10 cellular contexts compared by ENCODE assay signal in genomic region chr10:77163670-77164348, GRCh38.
DNase-seq lines count a peak whose midpoint lies in the region; ATAC-seq, FAIRE-seq and TF ChIP-seq lines count a peak whose summit lies in the region.
"Had no signal": no experiment of that assay in that cellular context is flagged by ENCODE, and none has a peak within 500 bp of the region (broad histone marks: within the 10 kb centered on the region; RNA-seq: fewer than 3 reads in every experiment).

No MANE protein-coding gene starts in this region.

- in situ Hi-C loops in gastrocnemius medialis (cut with MboI; ENCODE audit: low sequenced_read_pairs in 4 of 4): loop anchor here in 3 of 4 donors (10.0 to 25.0 kb wide), 4 partner anchors 223 to 551 kb away; no protein-coding TSS in a partner anchor

- H3K36me3 ChIP-seq in RWPE2 (ENCODE audit: low read depth) (no peaks in the 10 kb centered on the region), gastrocnemius medialis (no peaks in the 10 kb centered on the region)

- no peak for TF ChIP-seq POLR2A in GM12892 (IDR thresholded peaks at IDR 0.05; ENCODE audit: low read depth, low read length)
- TF ChIP-seq POLR2A in gastrocnemius medialis (IDR thresholded peaks at IDR 0.05): peak in 1 of 2 donors; percentile 33

- DNase-seq in GM12892 (ENCODE audit: insufficient read length) (no peak), RWPE2 (ENCODE audit: low spot score) (peak; percentile 94), foreskin keratinocyte (peak; percentile 95 to 98), gastrocnemius medialis (peak; percentile 76 to 77), COR-L47 (lab: John Stamatoyannopoulos, UW) (no peak), iPS-NIHi11 (ENCODE audit: low spot score) (no peak)
- DNase-seq: activated CD8-positive, alpha-beta T cell treated with anti-CD3 and anti-CD28 coated beads for 36 hours had no signal

- H3K27ac ChIP-seq in RWPE2 (ENCODE audit: poor library complexity, severe bottlenecking) (no peak overlapping the region), foreskin keratinocyte (peak overlapping the region; percentile 88), gastrocnemius medialis (peak overlapping the region; percentile 4 to 74 (median 46))
- H3K27ac ChIP-seq: KMS-11 had no signal

- peak; percentile 40 for FAIRE-seq in GM12892 (lab: Jason Lieb, UNC)

- peak; percentile 84 for ATAC-seq in RWPE2 (ENCODE audit: low read depth)
- ATAC-seq in foreskin keratinocyte: peak; percentile 85
- ATAC-seq in gastrocnemius medialis: peak; percentile 92 to 95
- no peak for ATAC-seq in GM19023 (IDR thresholded peaks at IDR 0.05; ENCODE audit: unreplicated experiment)
- no peak for ATAC-seq in GM21737 (IDR thresholded peaks at IDR 0.05; ENCODE audit: unreplicated experiment)
- ATAC-seq: activated CD8-positive, alpha-beta T cell treated with anti-CD3 and anti-CD28 coated beads for 36 hours had no signal

- intact Hi-C loops in gastrocnemius medialis (cut with DNase I; ENCODE audit: low total_unique reads): loop anchor here (2.0 to 10.0 kb wide), 2 partner anchors 211 to 479 kb away; no protein-coding TSS in a partner anchor

- H3K9me3 ChIP-seq in RWPE2 (ENCODE audit: severe bottlenecking) (no peaks in the 10 kb centered on the region), gastrocnemius medialis (no peaks in the 10 kb centered on the region)

- no peak for TF ChIP-seq CTCF in RWPE2 (IDR thresholded peaks at IDR 0.05; ENCODE audit: poor library complexity, severe bottlenecking)
- no peak for TF ChIP-seq CTCF in foreskin keratinocyte (conservative IDR thresholded peaks at IDR 0.05)
- TF ChIP-seq CTCF in gastrocnemius medialis (IDR thresholded peaks at IDR 0.05 in 4 of 5, conservative IDR thresholded peaks at IDR 0.05 in 1 of 5): no peak

- H3K4me3 ChIP-seq in RWPE2 (ENCODE audit: severe bottlenecking) (no peak overlapping the region), gastrocnemius medialis (no peak overlapping the region)

- no peaks in the 10 kb centered on the region for H3K27me3 ChIP-seq in RWPE2 (ENCODE audit: insufficient read depth, poor library complexity, severe bottlenecking)
- no peaks in the 10 kb centered on the region for H3K27me3 ChIP-seq in foreskin keratinocyte
- H3K27me3 ChIP-seq in gastrocnemius medialis: no peaks in the 10 kb centered on the region

- peaks cover 54% of the 10 kb centered on the region for H3K4me1 ChIP-seq in RWPE2 (ENCODE audit: insufficient read depth, poor library complexity, severe bottlenecking)
- H3K4me1 ChIP-seq in foreskin keratinocyte: peaks cover 55% of the 10 kb centered on the region
- peaks cover 0 to 52% of the 10 kb centered on the region in 2 donors for H3K4me1 ChIP-seq in gastrocnemius medialis

Comparison
In these comparisons a context has a peak if more than half of its experiments do, and no peak if none do; other contexts are left out.
1. DNase-seq: peak in RWPE2 (single experiment), foreskin keratinocyte (2 of 2) and gastrocnemius medialis (2 of 2); none in GM12892 (single experiment), COR-L47 (single experiment) and iPS-NIHi11 (single experiment).
2. ATAC-seq: peak in RWPE2 (single experiment), foreskin keratinocyte (single experiment) and gastrocnemius medialis (2 of 2); none in GM19023 (single experiment) and GM21737 (single experiment).